Comparison of ENCODE assay signal across 29 cellular contexts in the genomic region with DNA sequence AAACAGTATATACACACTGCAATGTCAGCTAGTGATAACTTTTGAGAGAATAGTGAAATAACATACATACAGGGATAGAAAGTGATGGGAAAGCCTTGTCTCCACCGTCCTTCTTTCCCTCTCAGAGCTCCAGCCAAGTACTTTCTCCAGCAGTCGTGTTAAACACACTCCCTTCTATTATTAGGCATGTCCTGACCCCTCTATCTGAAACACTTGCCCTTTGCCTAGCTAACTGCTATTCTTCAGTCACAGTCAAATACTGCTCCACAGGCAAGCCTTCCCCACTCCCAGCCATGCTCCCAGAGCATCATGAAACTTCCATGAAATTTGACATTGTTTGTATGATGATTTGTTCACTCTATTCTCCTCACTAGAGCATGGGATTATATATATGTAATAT.
"Had no signal": no experiment of that assay in that cellular context is flagged by ENCODE, and none has a peak within 500 bp of the region (broad histone marks: within the 10 kb centered on the region; RNA-seq: fewer than 3 reads in every experiment).

No MANE protein-coding gene starts in this region.

- H3K4me1 ChIP-seq: prostate gland had no signal

- H3K27ac Mint-ChIP-seq: activated CD4-positive, alpha-beta memory T cell treated with anti-CD3 and anti-CD28 coated beads, Interleukin-2, amount 10 ng/mL, durations not matched to agents 7 days and 5 days; activated naive CD4-positive, alpha-beta T cell treated with anti-CD3 and anti-CD28 coated beads, Interleukin-2, amount 10 ng/mL, durations not matched to agents 7 days and 5 days; activated T-cell treated with anti-CD3 and anti-CD28 coated beads, Interleukin-2, amount 50 U/mL, for 24 hours; natural killer cell treated with Interleukin-12 subunit alpha and Interleukin-12 subunit beta and Interleukin-15 and Interleukin-18, amount 100 ng/mL, for 72 hours had no signal

- H3K27me3 ChIP-seq: brain microvascular endothelial cell, neutrophil, ovary, tibial nerve had no signal

- H3K36me3 Mint-ChIP-seq: activated naive CD4-positive, alpha-beta T cell treated with anti-CD3 and anti-CD28 coated beads, Interleukin-2, amount 10 ng/mL, durations not matched to agents 7 days and 5 days had no signal

- H3K4me3 ChIP-seq: lung, mucosa of descending colon, ovary, prostate gland, tibial nerve had no signal

- H3K36me3 ChIP-seq: brain microvascular endothelial cell, neutrophil, ovary, prostate gland, tibial nerve had no signal

- H3K27ac ChIP-seq: brain microvascular endothelial cell, neutrophil, ovary, prostate gland, tibial nerve, VCaP had no signal

- DNase-seq: activated CD4-positive, alpha-beta memory T cell treated with anti-CD3 and anti-CD28 coated beads, Interleukin-2, amount 10 ng/mL, durations not matched to agents 7 days and 5 days; activated CD4-positive, alpha-beta T cell treated with anti-CD3 and anti-CD28 coated beads for 48 hours; activated CD8-positive, alpha-beta memory T cell treated with anti-CD3 and anti-CD28 coated beads, Interleukin-2, amount 50 U/mL, for 48 hours; activated gamma-delta T cell; activated naive CD4-positive, alpha-beta T cell treated with anti-CD3 and anti-CD28 coated beads, Interleukin-2, amount 10 ng/mL, durations not matched to agents 7 days and 5 days; activated T-cell treated with anti-CD3 and anti-CD28 coated beads, Interleukin-2, amount 50 U/mL, for 24 hours; amniotic stem cell; brain microvascular endothelial cell; central memory CD4-positive, alpha-beta T cell; foreskin fibroblast; head of caudate nucleus; hypothalamus; mucosa of descending colon; ovary; retina; stimulated activated CD4-positive, alpha-beta T cell treated with anti-CD3 and anti-CD28 coated beads, Interleukin-15, amount 100 ng/mL, for 24 hours; stimulated activated naive CD4-positive, alpha-beta T cell; T-helper 9 cell had no signal

- H3K27me3 Mint-ChIP-seq: activated CD4-positive, alpha-beta memory T cell treated with anti-CD3 and anti-CD28 coated beads, Interleukin-2, amount 10 ng/mL, durations not matched to agents 7 days and 5 days; activated naive CD4-positive, alpha-beta T cell treated with anti-CD3 and anti-CD28 coated beads, Interleukin-2, amount 10 ng/mL, durations not matched to agents 7 days and 5 days; activated T-cell treated with anti-CD3 and anti-CD28 coated beads, Interleukin-2, amount 50 U/mL, for 24 hours; natural killer cell treated with Interleukin-12 subunit alpha and Interleukin-12 subunit beta and Interleukin-15 and Interleukin-18, amount 100 ng/mL, for 72 hours had no signal

- H3K9me3 ChIP-seq: mucosa of descending colon, neutrophil, ovary, prostate gland, tibial nerve had no signal

- H3K4me3 Mint-ChIP-seq: activated CD4-positive, alpha-beta memory T cell treated with anti-CD3 and anti-CD28 coated beads, Interleukin-2, amount 10 ng/mL, durations not matched to agents 7 days and 5 days; activated naive CD4-positive, alpha-beta T cell treated with anti-CD3 and anti-CD28 coated beads, Interleukin-2, amount 10 ng/mL, durations not matched to agents 7 days and 5 days; activated T-cell treated with anti-CD3 and anti-CD28 coated beads, Interleukin-2, amount 50 U/mL, for 24 hours; natural killer cell treated with Interleukin-12 subunit alpha and Interleukin-12 subunit beta and Interleukin-15 and Interleukin-18, amount 100 ng/mL, for 72 hours had no signal

- H3K4me1 Mint-ChIP-seq: activated CD4-positive, alpha-beta memory T cell treated with anti-CD3 and anti-CD28 coated beads, Interleukin-2, amount 10 ng/mL, durations not matched to agents 7 days and 5 days; activated naive CD4-positive, alpha-beta T cell treated with anti-CD3 and anti-CD28 coated beads, Interleukin-2, amount 10 ng/mL, durations not matched to agents 7 days and 5 days had no signal

- ATAC-seq: activated CD4-positive, CD25-positive, alpha-beta regulatory T cell treated with anti-CD3 and anti-CD28 coated beads, Interleukin-2, amount 50 U/mL, for 24 hours; esophagus mucosa; left lobe of liver; mucosa of descending colon; natural killer cell treated with Interleukin-12 subunit alpha and Interleukin-12 subunit beta and Interleukin-15 and Interleukin-18, amount 100 ng/mL, for 72 hours had no signal

- FAIRE-seq: astrocyte, TTC549 had no signal
